11 cellular contexts compared by ENCODE assay signal in the genomic region with DNA sequence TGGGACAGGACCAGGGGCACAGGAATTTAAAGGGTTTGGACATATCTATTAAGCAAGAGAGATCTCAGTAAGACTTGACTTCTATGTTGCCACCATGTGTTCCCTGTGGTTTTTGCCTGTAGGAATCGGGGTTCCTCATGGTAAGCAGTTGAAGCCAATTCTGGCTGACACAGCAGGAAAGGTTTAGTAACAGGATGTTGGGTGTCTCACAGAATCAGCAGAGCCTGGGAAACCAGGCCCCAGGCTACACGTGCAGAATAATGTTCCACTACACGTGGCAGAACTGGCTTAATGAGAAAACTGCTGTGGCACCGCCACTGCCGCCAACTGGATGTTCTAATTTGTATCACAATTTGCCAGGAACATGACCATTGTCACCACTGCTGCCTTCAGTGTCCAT.
DNase-seq lines count a peak whose midpoint lies in the region; ATAC-seq and TF ChIP-seq lines count a peak whose summit lies in the region.
"Had no signal": no experiment of that assay in that cellular context is flagged by ENCODE, and none has a peak within 500 bp of the region (broad histone marks: within the 10 kb centered on the region; RNA-seq: fewer than 3 reads in every experiment).

No MANE protein-coding gene starts in this region.

- ATAC-seq in lower lobe of right lung, result peak; percentile 7 to 50
- ATAC-seq: HCT116 had no signal

- no peaks in the 10 kb centered on the region for H3K9me3 Mint-ChIP-seq in endodermal cell

- H3K36me3 Mint-ChIP-seq in endodermal cell (ENCODE audit: low read depth), result no peaks in the 10 kb centered on the region

- no peak overlapping the region for H3K27ac Mint-ChIP-seq in endodermal cell
- H3K27ac Mint-ChIP-seq: progenitor cell of endocrine pancreas had no signal

- TF ChIP-seq CTCF in endodermal cell (conservative IDR thresholded peaks at IDR 0.05) (no peak), lower lobe of right lung (IDR thresholded peaks at IDR 0.05) (no peak)

- no peaks in the 10 kb centered on the region for H3K27me3 ChIP-seq in endodermal cell (ENCODE audit: control insufficient read depth, insufficient read depth, low read length, poor library complexity, severe bottlenecking)
- H3K27me3 ChIP-seq in lower lobe of right lung (ENCODE audit: low read depth), result no peaks in the 10 kb centered on the region

- 93% methylated on average over 5 of the region's 5 CpGs for WGBS in endodermal cell (ENCODE audit: insufficient coverage in 1 of 2, insufficient read length in 1 of 2), 2 experiments

- no peaks in the 10 kb centered on the region for H3K36me3 ChIP-seq in endodermal cell (ENCODE audit: control insufficient read depth, insufficient read depth, low read length)
- H3K36me3 ChIP-seq in lower lobe of right lung, result no peaks in the 10 kb centered on the region

- H3K4me1 Mint-ChIP-seq in endodermal cell, result peaks cover 10% of the 10 kb centered on the region

- intact Hi-C loops in lower lobe of right lung (cut with DNase I), result no loop called here

- H3K4me3 Mint-ChIP-seq in endodermal cell, result no peak overlapping the region

- DNase-seq in stimulated activated CD4-positive, alpha-beta T cell treated with anti-CD3 and anti-CD28 coated beads, Interleukin-15, amount 100 ng/mL, for 24 hours, result peak; percentile 23
- DNase-seq in stimulated activated CD4-positive, alpha-beta T cell treated with anti-CD3 and anti-CD28 coated beads, Interleukin-4, amount 100 ng/mL, for 24 hours, result no peak
- DNase-seq in endodermal cell (peak; percentile 38), lower lobe of right lung (peak; percentile 48), NCI-H510A (lab: John Stamatoyannopoulos, UW) (no peak), mesenteric fat pad (ENCODE audit: low spot score) (no peak), cortex of kidney (lab: John Stamatoyannopoulos, UW) (no peak), NCI-H510A treated with DMSO at 0.1 percent for 48 hours (lab: John Stamatoyannopoulos, UW) (no peak)
- DNase-seq: NCI-H146 had no signal

- H3K4me1 ChIP-seq in endodermal cell (ENCODE audit: control insufficient read depth, insufficient read depth, low read length), result no peaks in the 10 kb centered on the region
- H3K4me1 ChIP-seq in lower lobe of right lung, result peaks cover 17% of the 10 kb centered on the region

- H3K27ac ChIP-seq in endodermal cell (ENCODE audit: low read depth, low read length) (no peak overlapping the region), lower lobe of right lung (no peak overlapping the region)

- H3K4me3 ChIP-seq in endodermal cell (ENCODE audit: low read length) (no peak overlapping the region), lower lobe of right lung (no peak overlapping the region)

- no peaks in the 10 kb centered on the region for H3K9me3 ChIP-seq in endodermal cell (ENCODE audit: control insufficient read depth, low read length)
- no peaks in the 10 kb centered on the region for H3K9me3 ChIP-seq in lower lobe of right lung

- H3K9ac ChIP-seq in endodermal cell (ENCODE audit: extremely low read depth, low read length, poor library complexity, severe bottlenecking), result no peak overlapping the region

- H3K27me3 Mint-ChIP-seq in endodermal cell (ENCODE audit: insufficient read depth), result peaks cover 10% of the 10 kb centered on the region

Comparison
In these comparisons a context has a peak if more than half of its experiments do, and no peak if none do; other contexts are left out.
1. DNase-seq: peak in stimulated activated CD4-positive, alpha-beta T cell treated with anti-CD3 and anti-CD28 coated beads, Interleukin-15, amount 100 ng/mL, for 24 hours (single experiment), endodermal cell (single experiment) and lower lobe of right lung (single experiment); none in stimulated activated CD4-positive, alpha-beta T cell treated with anti-CD3 and anti-CD28 coated beads, Interleukin-4, amount 100 ng/mL, for 24 hours (single experiment), NCI-H510A (single experiment), mesenteric fat pad (single experiment), cortex of kidney (single experiment) and NCI-H510A treated with DMSO at 0.1 percent for 48 hours (single experiment).